ENCODE assay signal across 35 cellular contexts in the genomic region with DNA sequence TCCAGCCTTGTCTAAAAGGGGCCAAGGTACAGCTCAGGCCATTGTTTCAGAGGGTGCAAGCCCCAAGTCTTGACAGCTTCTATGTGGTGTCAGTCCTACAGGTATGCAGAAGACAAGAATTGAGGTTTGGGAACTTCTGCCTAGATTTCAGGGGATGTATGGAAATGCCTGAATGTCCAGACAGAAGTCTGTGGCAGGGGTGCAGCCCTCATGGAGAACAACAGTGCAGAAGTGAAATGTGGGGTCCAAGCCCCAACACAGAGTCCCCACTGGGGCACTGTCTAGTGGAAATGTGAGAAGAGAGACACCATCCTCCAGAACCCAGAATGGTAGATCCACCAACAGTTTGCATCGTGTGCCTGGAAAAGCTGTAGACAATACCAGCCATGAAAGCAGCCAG.
"Had no signal": no experiment of that assay in that cellular context is flagged by ENCODE, and none has a peak within 500 bp of the region (broad histone marks: within the 10 kb centered on the region; RNA-seq: fewer than 3 reads in every experiment).

No MANE protein-coding gene starts in this region.

- FAIRE-seq: colon, TTC549 had no signal

- H3K9me3 Mint-ChIP-seq: activated naive CD8-positive, alpha-beta T cell treated with anti-CD3 and anti-CD28 coated beads, Interleukin-2, amount 50 U/mL, for 24 hours; activated T-cell treated with anti-CD3 and anti-CD28 coated beads, Interleukin-2, amount 50 U/mL, for 4 hours had no signal

- H3K4me3 Mint-ChIP-seq: activated B cell treated with CpG ODN at 0.5 μM for 24 hours; activated CD4-positive, alpha-beta memory T cell treated with anti-CD3 and anti-CD28 coated beads for 36 hours; activated CD8-positive, alpha-beta T cell treated with anti-CD3 and anti-CD28 coated beads for 36 hours; activated naive CD4-positive, alpha-beta T cell treated with anti-CD3 and anti-CD28 coated beads for 36 hours; activated naive CD8-positive, alpha-beta T cell; activated naive CD8-positive, alpha-beta T cell treated with anti-CD3 and anti-CD28 coated beads, Interleukin-2, amount 10 ng/mL, durations not matched to agents 7 days and 5 days; activated naive CD8-positive, alpha-beta T cell treated with anti-CD3 and anti-CD28 coated beads, Interleukin-2, amount 50 U/mL, for 24 hours; activated T-cell treated with anti-CD3 and anti-CD28 coated beads, Interleukin-2, amount 50 U/mL, for 4 hours; activated T-cell treated with anti-CD3 and anti-CD28 coated beads, Interleukin-2, amount 50 U/mL, for 72 hours; activated T-helper 1 cell treated with anti-CD3 and anti-CD28 coated beads, Interleukin-12 subunit alpha, Interleukin-12 subunit beta, Interleukin-2, Interleukin-4 antibody, amounts not matched to agents 30 ng/mL and 10 ng/mL and 1 ng/mL, durations not matched to agents 14 hours and 24 hours and 36 hours; activated T-helper 17 cell treated with anti-CD3 and anti-CD28 coated beads, Interleukin-2, amount 50 U/mL, for 72 hours; brain; T-helper 1 cell treated with Interleukin-12 subunit alpha and Interleukin-12 subunit beta and Interleukin-4 antibody, amounts not matched to agents 30 μg/mL and 1 μg/mL, for 36 hours; T-helper 2 cell treated with Interferon-gamma antibody and Interleukin-4, amounts not matched to agents 5 μg/mL and 100 μg/mL, for 36 hours had no signal

- H3K4me3 ChIP-seq: ascending aorta had no signal

- H3K9me3 ChIP-seq: ascending aorta had no signal

- H3K27ac ChIP-seq: ascending aorta, VCaP had no signal

- H3K27ac Mint-ChIP-seq: activated B cell treated with CpG ODN at 0.5 μM for 24 hours; activated CD4-positive, alpha-beta memory T cell treated with anti-CD3 and anti-CD28 coated beads for 36 hours; activated CD8-positive, alpha-beta T cell treated with anti-CD3 and anti-CD28 coated beads for 36 hours; activated naive CD4-positive, alpha-beta T cell treated with anti-CD3 and anti-CD28 coated beads for 36 hours; activated naive CD8-positive, alpha-beta T cell; activated naive CD8-positive, alpha-beta T cell treated with anti-CD3 and anti-CD28 coated beads, Interleukin-2, amount 10 ng/mL, durations not matched to agents 7 days and 5 days; activated naive CD8-positive, alpha-beta T cell treated with anti-CD3 and anti-CD28 coated beads, Interleukin-2, amount 50 U/mL, for 24 hours; activated T-cell treated with anti-CD3 and anti-CD28 coated beads, Interleukin-2, amount 50 U/mL, for 72 hours; activated T-helper 1 cell treated with anti-CD3 and anti-CD28 coated beads, Interleukin-12 subunit alpha, Interleukin-12 subunit beta, Interleukin-2, Interleukin-4 antibody, amounts not matched to agents 30 ng/mL and 10 ng/mL and 1 ng/mL, durations not matched to agents 14 hours and 24 hours and 36 hours; activated T-helper 17 cell treated with anti-CD3 and anti-CD28 coated beads, Interleukin-2, amount 50 U/mL, for 72 hours; brain; T-helper 1 cell treated with Interleukin-12 subunit alpha and Interleukin-12 subunit beta and Interleukin-4 antibody, amounts not matched to agents 30 μg/mL and 1 μg/mL, for 36 hours; T-helper 2 cell treated with Interferon-gamma antibody and Interleukin-4, amounts not matched to agents 5 μg/mL and 100 μg/mL, for 36 hours had no signal

- H3K36me3 Mint-ChIP-seq: activated CD4-positive, alpha-beta memory T cell treated with anti-CD3 and anti-CD28 coated beads for 36 hours; activated naive CD8-positive, alpha-beta T cell; activated naive CD8-positive, alpha-beta T cell treated with anti-CD3 and anti-CD28 coated beads, Interleukin-2, amount 10 ng/mL, durations not matched to agents 7 days and 5 days had no signal

- H3K36me3 ChIP-seq: ascending aorta had no signal

- H3K4me1 ChIP-seq: ascending aorta had no signal

- H3K27me3 Mint-ChIP-seq: activated B cell treated with CpG ODN at 0.5 μM for 24 hours had no signal

- DNase-seq: activated B cell treated with CpG ODN at 0.5 μM for 24 hours; activated CD4-positive, alpha-beta memory T cell treated with anti-CD3 and anti-CD28 coated beads for 36 hours; activated CD4-positive, alpha-beta T cell treated with anti-CD3 and anti-CD28 coated beads for 48 hours; activated CD4-positive, alpha-beta T cell treated with anti-CD3 and anti-CD28 coated beads, Interleukin-2, amount 50 U/mL, for 1 hour; activated CD4-positive, alpha-beta T cell treated with anti-CD3 and anti-CD28 coated beads, Interleukin-2, amount 50 U/mL, for 4 hours; activated CD4-positive, CD25-positive, alpha-beta regulatory T cell treated with anti-CD3 and anti-CD28 coated beads, Interleukin-2, amount 50 U/mL, for 72 hours; activated CD8-positive, alpha-beta memory T cell treated with anti-CD3 and anti-CD28 coated beads, Interleukin-2, amount 50 U/mL, for 4 hours; activated CD8-positive, alpha-beta T cell treated with anti-CD3 and anti-CD28 coated beads for 36 hours; activated effector memory CD4-positive, alpha-beta T cell treated with anti-CD3 and anti-CD28 coated beads, Interleukin-2, amount 50 U/mL, for 16 hours; activated gamma-delta T cell treated with Interleukin-2 at 50 U/mL for 16 hours; activated naive CD4-positive, alpha-beta T cell; activated naive CD4-positive, alpha-beta T cell treated with anti-CD3 and anti-CD28 coated beads for 36 hours; activated naive CD4-positive, alpha-beta T cell treated with anti-CD3 and anti-CD28 coated beads, Interleukin-2, amount 50 U/mL, for 16 hours; activated naive CD8-positive, alpha-beta T cell treated with anti-CD3 and anti-CD28 coated beads, Interleukin-2, amount 10 ng/mL, durations not matched to agents 7 days and 5 days; activated naive CD8-positive, alpha-beta T cell treated with anti-CD3 and anti-CD28 coated beads, Interleukin-2, amount 50 U/mL, for 24 hours; activated T-cell treated with anti-CD3 and anti-CD28 coated beads for 4 hours; activated T-cell treated with anti-CD3 and anti-CD28 coated beads, Interleukin-2, amount 50 U/mL, for 1 hour; activated T-cell treated with anti-CD3 and anti-CD28 coated beads, Interleukin-2, amount 50 U/mL, for 4 hours; activated T-cell treated with anti-CD3 and anti-CD28 coated beads, Interleukin-2, amount 50 U/mL, for 72 hours; amygdala; anterior cingulate cortex; central memory CD4-positive, alpha-beta T cell; T-helper 1 cell; T-helper 2 cell; T-helper 9 cell had no signal

- H3K27me3 ChIP-seq: ascending aorta had no signal

- H3K4me1 Mint-ChIP-seq: activated B cell treated with CpG ODN at 0.5 μM for 24 hours; activated naive CD8-positive, alpha-beta T cell treated with anti-CD3 and anti-CD28 coated beads, Interleukin-2, amount 10 ng/mL, durations not matched to agents 7 days and 5 days; activated naive CD8-positive, alpha-beta T cell treated with anti-CD3 and anti-CD28 coated beads, Interleukin-2, amount 50 U/mL, for 24 hours; activated T-helper 17 cell treated with anti-CD3 and anti-CD28 coated beads, Interleukin-2, amount 50 U/mL, for 72 hours; brain had no signal

- ATAC-seq: activated CD8-positive, alpha-beta T cell treated with anti-CD3 and anti-CD28 coated beads for 36 hours; activated naive CD8-positive, alpha-beta T cell treated with anti-CD3 and anti-CD28 coated beads, Interleukin-2, amount 50 U/mL, for 24 hours; activated T-cell treated with anti-CD3 and anti-CD28 coated beads, Interleukin-2, amount 50 U/mL, for 4 hours; activated T-cell treated with anti-CD3 and anti-CD28 coated beads, Interleukin-2, amount 50 U/mL, for 72 hours; activated T-helper 17 cell treated with anti-CD3 and anti-CD28 coated beads, Interleukin-2, amount 50 U/mL, for 72 hours had no signal
